ENCODE assay signal across 16 cellular contexts in the genomic region with DNA sequence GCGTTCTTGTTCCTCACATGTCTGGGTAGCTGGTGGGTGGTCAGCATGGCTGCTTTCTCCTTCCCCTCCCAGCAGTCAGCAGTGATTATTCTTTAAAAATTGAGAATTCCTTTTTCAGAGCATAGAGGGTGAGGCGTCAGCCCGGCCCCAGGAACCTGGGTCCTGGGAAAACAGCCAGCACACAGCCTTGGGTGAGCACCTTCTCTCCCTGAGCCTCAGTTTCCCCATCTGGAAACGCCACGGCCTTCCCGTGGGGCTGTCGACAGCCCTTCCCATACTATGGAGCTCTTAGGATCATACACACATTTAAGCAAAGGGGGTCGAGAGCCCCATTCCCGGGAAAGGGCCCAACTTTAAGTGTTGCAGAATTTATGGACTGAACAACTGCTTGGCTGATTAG.
"Had no signal": no experiment of that assay in that cellular context is flagged by ENCODE, and none has a peak within 500 bp of the region (broad histone marks: within the 10 kb centered on the region; RNA-seq: fewer than 3 reads in every experiment).

No MANE protein-coding gene starts in this region.

- H3K36me3 Mint-ChIP-seq: naive B cell had no signal

- DNase-seq: effector memory CD4-positive, alpha-beta T cell; gastrocnemius medialis; islet precursor cell; left ventricle myocardium superior; mesendoderm; naive B cell; psoas muscle; sigmoid colon; stimulated activated CD4-positive, alpha-beta T cell treated with anti-CD3 and anti-CD28 coated beads, Interleukin-2, amount 100 ng/mL, for 48 hours; stimulated activated naive CD8-positive, alpha-beta T cell treated with anti-CD3 and anti-CD28 coated beads, Interleukin-15, Interleukin-2, amounts not matched to agents 100 U/mL and 50 U/mL, for 24 hours had no signal

- H3K27ac Mint-ChIP-seq: nephron had no signal

- H3K27me3 ChIP-seq: gastrocnemius medialis, sigmoid colon, suprapubic skin, tibial nerve had no signal

- H3K4me3 ChIP-seq: gastrocnemius medialis, lung, psoas muscle, sigmoid colon, skin epidermis, suprapubic skin, tibial nerve had no signal

- H3K36me3 ChIP-seq: gastrocnemius medialis, sigmoid colon, suprapubic skin, tibial nerve had no signal

- H3K4me3 Mint-ChIP-seq: naive B cell, nephron had no signal

- H3K9me3 Mint-ChIP-seq: naive B cell, nephron had no signal

- ATAC-seq: esophagus mucosa; gastrocnemius medialis; stimulated activated naive CD8-positive, alpha-beta T cell treated with anti-CD3 and anti-CD28 coated beads, Interleukin-15, Interleukin-2, amounts not matched to agents 100 U/mL and 50 U/mL, for 24 hours had no signal

- H3K27me3 Mint-ChIP-seq: naive B cell had no signal

- H3K9me3 ChIP-seq: gastrocnemius medialis, psoas muscle, sigmoid colon, suprapubic skin, tibial nerve had no signal

- H3K27ac ChIP-seq: gastrocnemius medialis, sigmoid colon, skin epidermis, suprapubic skin, tibial nerve had no signal
